In genomic region chr5:143008809-143009521, GRCh38 we compare ENCODE assay signal across 9 cellular contexts.
DNase-seq lines count a peak whose midpoint lies in the region; ATAC-seq and TF ChIP-seq lines count a peak whose summit lies in the region.
"Had no signal": no experiment of that assay in that cellular context is flagged by ENCODE, and none has a peak within 500 bp of the region (broad histone marks: within the 10 kb centered on the region; RNA-seq: fewer than 3 reads in every experiment).

No MANE protein-coding gene starts in this region.

- 53 to 67% (median 59%) methylated on average over 9 to 10 of the region's 10 CpGs for WGBS in adrenal gland, 4 donors

- H3K4me3 ChIP-seq in adrenal gland: no peak overlapping the region
- H3K4me3 ChIP-seq in vagina: no peak overlapping the region

- H3K27me3 ChIP-seq in adrenal gland (no peaks in the 10 kb centered on the region), vagina (no peaks in the 10 kb centered on the region)

- TF ChIP-seq POLR2A in adrenal gland (IDR thresholded peaks at IDR 0.05) (no peak), vagina (IDR thresholded peaks at IDR 0.05) (no peak)

- peak overlapping the region in 1 of 5 donors; percentile 26 for H3K27ac ChIP-seq in adrenal gland
- no peak overlapping the region for H3K27ac ChIP-seq in vagina
- H3K27ac ChIP-seq: parathyroid adenoma had no signal

- H3K36me3 ChIP-seq in adrenal gland (replicated peaks in 1 of 2) (no peaks in the 10 kb centered on the region), vagina (no peaks in the 10 kb centered on the region)

- peaks cover 0 to 20% of the 10 kb centered on the region in 2 donors for H3K4me1 ChIP-seq in adrenal gland (replicated peaks in 1 of 2)
- H3K4me1 ChIP-seq in vagina: peaks cover 15% of the 10 kb centered on the region
- H3K4me1 ChIP-seq: parathyroid adenoma had no signal

- ATAC-seq in GM18909 (IDR thresholded peaks at IDR 0.05; ENCODE audit: poor library complexity, unreplicated experiment) (peak; percentile 87), HG03135 (IDR thresholded peaks at IDR 0.05; ENCODE audit: unreplicated experiment) (peak; percentile 74)
- ATAC-seq in stimulated activated naive CD8-positive, alpha-beta T cell treated with anti-CD3 and anti-CD28 coated beads, Interleukin-15, Interleukin-2, amounts not matched to agents 100 U/mL and 50 U/mL, for 24 hours: peak; percentile 91

- intact Hi-C loops in adrenal gland (cut with DNase I) (loop anchor here (10.0 kb wide), 2 partner anchors 396 to 816 kb away; partner anchors contain the start of gene NR3C1 (in 1 of the 2)), vagina (cut with DNase I) (loop anchor here (10.0 kb wide), 1 partner anchor 56 kb away; no protein-coding TSS in a partner anchor)

- H3K9me3 ChIP-seq in adrenal gland (replicated peaks in 1 of 3): no peaks in the 10 kb centered on the region
- no peaks in the 10 kb centered on the region for H3K9me3 ChIP-seq in vagina

- TF ChIP-seq CTCF in adrenal gland (IDR thresholded peaks at IDR 0.05): no peak
- no peak for TF ChIP-seq CTCF in vagina (IDR thresholded peaks at IDR 0.05)

- DNase-seq in AG08395 (ENCODE audit: low spot score): peak; percentile 74
- peak; percentile 23 to 41 for DNase-seq in SW 1271 (lab: John Stamatoyannopoulos, UW)
- peak in 5 of 7 donors; percentile 17 to 74 (median 31) for DNase-seq in adrenal gland
- DNase-seq in medulla oblongata (ENCODE audit: extremely low spot score): peak; percentile 77
- DNase-seq in stimulated activated naive CD8-positive, alpha-beta T cell treated with anti-CD3 and anti-CD28 coated beads, Interleukin-15, Interleukin-2, amounts not matched to agents 100 U/mL and 50 U/mL, for 24 hours: peak; percentile 77
- no peak for DNase-seq in vagina (ENCODE audit: extremely low spot score in 2 of 2)

Comparison
In these comparisons a context has a peak if more than half of its experiments do, and no peak if none do; other contexts are left out.
1. DNase-seq: peak in AG08395 (single experiment), SW 1271 (2 of 2), adrenal gland (5 of 7), medulla oblongata (single experiment) and stimulated activated naive CD8-positive, alpha-beta T cell treated with anti-CD3 and anti-CD28 coated beads, Interleukin-15, Interleukin-2, amounts not matched to agents 100 U/mL and 50 U/mL, for 24 hours (single experiment); none in vagina (0 of 2).
2. Peak in every context shown above with its lines, with median percentiles within 50 percentile points of each other: ATAC-seq.